16 cellular contexts compared by ENCODE assay signal in the genomic region with DNA sequence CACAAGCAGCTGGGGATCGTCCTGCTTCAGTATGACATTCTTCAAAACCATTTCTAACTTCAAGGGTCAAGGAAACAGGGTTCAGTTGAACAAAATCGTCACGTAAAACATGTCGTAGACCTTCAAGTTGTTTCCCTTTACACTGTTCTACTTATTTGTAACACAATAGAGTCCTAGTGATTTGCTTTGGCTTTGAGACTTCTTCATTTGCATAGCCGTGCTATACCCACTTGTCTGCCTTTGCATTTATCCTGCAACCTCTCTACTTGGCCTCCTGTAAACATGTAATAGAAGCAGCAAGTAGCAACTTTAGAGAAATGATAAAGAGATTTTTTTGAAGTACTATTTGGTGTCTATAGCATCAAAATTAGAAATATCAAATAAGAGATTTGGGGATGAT.
DNase-seq lines count a peak whose midpoint lies in the region; ATAC-seq, FAIRE-seq and TF ChIP-seq lines count a peak whose summit lies in the region.
"Had no signal": no experiment of that assay in that cellular context is flagged by ENCODE, and none has a peak within 500 bp of the region (broad histone marks: within the 10 kb centered on the region; RNA-seq: fewer than 3 reads in every experiment).

No MANE protein-coding gene starts in this region.

- peaks cover 32% of the 10 kb centered on the region for H3K4me1 ChIP-seq in HUES48 (ENCODE audit: control insufficient read depth, insufficient read depth, low read length)
- peaks cover 20% of the 10 kb centered on the region for H3K4me1 ChIP-seq in astrocyte (ENCODE audit: insufficient read depth, low read length)
- no peaks in the 10 kb centered on the region for H3K4me1 ChIP-seq in trophoblast cell (ENCODE audit: control insufficient read depth in 1 of 2, insufficient read depth in 2 of 2, low read length in 2 of 2)
- H3K4me1 ChIP-seq in body of pancreas: no peaks in the 10 kb centered on the region
- no peaks in the 10 kb centered on the region for H3K4me1 ChIP-seq in left ventricle myocardium inferior
- H3K4me1 ChIP-seq: BLaER1 had no signal

- no peaks in the 10 kb centered on the region for H4K20me1 ChIP-seq in astrocyte (ENCODE audit: insufficient read depth, low read length)
- H4K20me1 ChIP-seq: BLaER1 had no signal

- no peak overlapping the region for H3K27ac ChIP-seq in HUES48 (ENCODE audit: low read depth, low read length)
- H3K27ac ChIP-seq in astrocyte (ENCODE audit: low read depth, low read length): no peak overlapping the region
- no peak overlapping the region for H3K27ac ChIP-seq in trophoblast cell (ENCODE audit: low read depth, low read length)
- no peak overlapping the region for H3K27ac ChIP-seq in body of pancreas
- no peak overlapping the region for H3K27ac ChIP-seq in left ventricle myocardium inferior (replicated peaks)
- H3K27ac ChIP-seq: BLaER1 had no signal

- CTCF ChIA-PET in Calu3 (lab: Charles Lee): no interaction called here

- H3K9me3 ChIP-seq in HUES48 (ENCODE audit: control insufficient read depth, insufficient read depth, low read length) (no peaks in the 10 kb centered on the region), astrocyte (ENCODE audit: insufficient read depth, low read depth, low read length) (no peaks in the 10 kb centered on the region), trophoblast cell (ENCODE audit: insufficient read depth, low read depth, low read length) (peaks cover 2% of the 10 kb centered on the region), body of pancreas (no peaks in the 10 kb centered on the region), left ventricle myocardium inferior (replicated peaks) (no peaks in the 10 kb centered on the region)
- H3K9me3 ChIP-seq: BLaER1 had no signal

- no peak overlapping the region for H3K18ac ChIP-seq in trophoblast cell (ENCODE audit: low read length)

- no peak overlapping the region for H3K4me3 Mint-ChIP-seq in astrocyte (ENCODE audit: unreplicated experiment)
- H3K4me3 Mint-ChIP-seq in Calu3 (ENCODE audit: low read depth, unreplicated experiment): no peak overlapping the region
- H3K4me3 Mint-ChIP-seq: CD14-positive monocyte; CD4-positive, alpha-beta memory T cell had no signal

- no peak for ATAC-seq in body of pancreas
- ATAC-seq: GM12878 had no signal

- H2BK12ac ChIP-seq in trophoblast cell (ENCODE audit: low read length): peak overlapping the region; percentile 58

- H2AK5ac ChIP-seq in trophoblast cell (ENCODE audit: low read length): no peak overlapping the region

- BruUV-seq in Calu3 (replicated peaks; lab: Mats Ljungman, UMichigan): no TSS peak

- H4K91ac ChIP-seq in trophoblast cell (ENCODE audit: low read depth, low read length): no peak overlapping the region

- no peaks in the 10 kb centered on the region for H3K36me3 ChIP-seq in HUES48 (ENCODE audit: control insufficient read depth, insufficient read depth, low read length)
- H3K36me3 ChIP-seq in astrocyte (ENCODE audit: insufficient read depth, low read length): no peaks in the 10 kb centered on the region
- no peaks in the 10 kb centered on the region for H3K36me3 ChIP-seq in trophoblast cell (ENCODE audit: control insufficient read depth in 1 of 2, insufficient read depth in 2 of 2, low read length in 2 of 2)
- H3K36me3 ChIP-seq in body of pancreas (replicated peaks in 1 of 2; ENCODE audit: insufficient read depth in 1 of 2, low read depth in 2 of 2): no peaks in the 10 kb centered on the region
- H3K36me3 ChIP-seq in left ventricle myocardium inferior: no peaks in the 10 kb centered on the region

- peak overlapping the region; percentile 19 for H4K8ac ChIP-seq in trophoblast cell (ENCODE audit: low read depth, low read length)

- peaks cover 19% of the 10 kb centered on the region for H3K4me1 Mint-ChIP-seq in astrocyte (ENCODE audit: low read depth, unreplicated experiment)
- H3K4me1 Mint-ChIP-seq in Calu3 (ENCODE audit: low read depth, unreplicated experiment): peaks cover 31% of the 10 kb centered on the region
- H3K4me1 Mint-ChIP-seq: CD14-positive monocyte; CD4-positive, alpha-beta memory T cell had no signal

- H3K79me2 ChIP-seq in astrocyte (ENCODE audit: insufficient read depth, low read length) (no peaks in the 10 kb centered on the region), trophoblast cell (ENCODE audit: control insufficient read depth, insufficient read depth, low read length, poor library complexity) (no peaks in the 10 kb centered on the region)

- H3K27me3 Mint-ChIP-seq in astrocyte (ENCODE audit: low read depth, unreplicated experiment): no peaks in the 10 kb centered on the region
- H3K27me3 Mint-ChIP-seq in Calu3 (ENCODE audit: unreplicated experiment): no peaks in the 10 kb centered on the region
- H3K27me3 Mint-ChIP-seq: CD4-positive, alpha-beta memory T cell had no signal

- H3K4me2 ChIP-seq in astrocyte (ENCODE audit: low read length): no peak overlapping the region
- no peak overlapping the region for H3K4me2 ChIP-seq in trophoblast cell (ENCODE audit: low read length)
- H3K4me2 ChIP-seq: BLaER1 had no signal

- H3K27me3 ChIP-seq in HUES48 (ENCODE audit: control insufficient read depth, insufficient read depth, low read length): no peaks in the 10 kb centered on the region
- no peaks in the 10 kb centered on the region for H3K27me3 ChIP-seq in astrocyte (ENCODE audit: insufficient read depth, low read length)
- no peaks in the 10 kb centered on the region for H3K27me3 ChIP-seq in trophoblast cell (ENCODE audit: insufficient read depth, low read length)
- H3K27me3 ChIP-seq in body of pancreas: no peaks in the 10 kb centered on the region
- H3K27me3 ChIP-seq in left ventricle myocardium inferior (ENCODE audit: low read depth): no peaks in the 10 kb centered on the region
- H3K27me3 ChIP-seq: BLaER1 had no signal

- H2BK5ac ChIP-seq in trophoblast cell (ENCODE audit: low read depth, low read length, poor library complexity): no peak overlapping the region

- peak overlapping the region; percentile 4 for H2AFZ ChIP-seq in astrocyte (ENCODE audit: low read depth, low read length)
- peak overlapping the region; percentile 54 for H2AFZ ChIP-seq in trophoblast cell (ENCODE audit: insufficient read depth, low read length, poor library complexity)

- H3K9ac ChIP-seq in HUES48 (ENCODE audit: low read depth, low read length) (no peak overlapping the region), astrocyte (ENCODE audit: low read length) (no peak overlapping the region), trophoblast cell (ENCODE audit: low read length) (no peak overlapping the region)
- H3K9ac ChIP-seq: BLaER1 had no signal

- H3K4ac ChIP-seq in trophoblast cell (ENCODE audit: low read depth, low read length): no peak overlapping the region

- H3K23ac ChIP-seq in trophoblast cell (ENCODE audit: low read length): no peak overlapping the region

- H4K12ac ChIP-seq in trophoblast cell (ENCODE audit: low read depth, low read length): no peak overlapping the region

- no peak overlapping the region for H3K27ac Mint-ChIP-seq in astrocyte (ENCODE audit: unreplicated experiment)
- H3K27ac Mint-ChIP-seq in Calu3 (ENCODE audit: unreplicated experiment): no peak overlapping the region
- H3K27ac Mint-ChIP-seq: CD14-positive monocyte had no signal

- H3K14ac ChIP-seq in trophoblast cell (ENCODE audit: low read length): no peak overlapping the region

- TF ChIP-seq POLR2A in body of pancreas (IDR thresholded peaks at IDR 0.05): no peak

- H3K4me3 ChIP-seq in HUES48 (ENCODE audit: low read depth, low read length) (peak overlapping the region; percentile 14; the same call in 1 of the 2 replicates), astrocyte (ENCODE audit: insufficient read depth, low read depth, low read length) (no peak overlapping the region), trophoblast cell (ENCODE audit: low read depth, low read length) (no peak overlapping the region), body of pancreas (no peak overlapping the region), left ventricle myocardium inferior (no peak overlapping the region)
- H3K4me3 ChIP-seq: BLaER1, GM12878 had no signal

- intact Hi-C loops in body of pancreas (cut with DNase I) (no loop called here), Calu3 (cut with micrococcal nuclease; ENCODE audit: unreplicated experiment) (no loop called here), left ventricle myocardium inferior (cut with micrococcal nuclease) (no loop called here)

- H3K9me3 Mint-ChIP-seq in astrocyte (ENCODE audit: unreplicated experiment) (no peaks in the 10 kb centered on the region), Calu3 (ENCODE audit: low read depth, unreplicated experiment) (no peaks in the 10 kb centered on the region)

- no peaks in the 10 kb centered on the region for H3K79me1 ChIP-seq in trophoblast cell (ENCODE audit: low read length)

- no peak for TF ChIP-seq CTCF in astrocyte (IDR thresholded peaks at IDR 0.05; ENCODE audit: insufficient read depth, low read depth, low read length)
- TF ChIP-seq CTCF in body of pancreas (IDR thresholded peaks at IDR 0.05): no peak
- no peak for TF ChIP-seq CTCF in Calu3 (IDR thresholded peaks at IDR 0.05; ENCODE audit: unreplicated experiment)
- no peak for TF ChIP-seq CTCF in left ventricle myocardium inferior (IDR thresholded peaks at IDR 0.05; ENCODE audit: borderline replicate concordance)

- DNase-seq in astrocyte (ENCODE audit: low read depth) (no peak), left kidney (ENCODE audit: low read depth, low spot score) (peak; percentile 23), trophoblast cell (no peak), body of pancreas (no peak), Calu3 (no peak), left ventricle myocardium inferior (no peak)
- DNase-seq: 8988T; CD4-positive, alpha-beta memory T cell; DMS79 treated with DMSO at 0.1 percent for 48 hours; HCEC 1CT had no signal

- H3K36me3 Mint-ChIP-seq in astrocyte (ENCODE audit: low read depth, unreplicated experiment) (no peaks in the 10 kb centered on the region), Calu3 (ENCODE audit: insufficient read depth, unreplicated experiment) (no peaks in the 10 kb centered on the region)
- H3K36me3 Mint-ChIP-seq: CD14-positive monocyte; CD4-positive, alpha-beta memory T cell had no signal

- H2BK120ac ChIP-seq in trophoblast cell (ENCODE audit: insufficient read depth, low read length, poor library complexity): no peak overlapping the region

- no peak for FAIRE-seq in astrocyte (lab: Jason Lieb, UNC)
- FAIRE-seq: GM12878, H54, HTR-8/SVneo had no signal

- WGBS in trophoblast cell (ENCODE audit: extremely low coverage, insufficient coverage, insufficient read length): no CpG with 5 or more reads among the region's 5 CpGs
- WGBS in body of pancreas, 2 donors: 64 to 67% methylated on average over 5 of the region's 5 CpGs
